Comparison of ENCODE assay signal across 12 cellular contexts in the genomic region with DNA sequence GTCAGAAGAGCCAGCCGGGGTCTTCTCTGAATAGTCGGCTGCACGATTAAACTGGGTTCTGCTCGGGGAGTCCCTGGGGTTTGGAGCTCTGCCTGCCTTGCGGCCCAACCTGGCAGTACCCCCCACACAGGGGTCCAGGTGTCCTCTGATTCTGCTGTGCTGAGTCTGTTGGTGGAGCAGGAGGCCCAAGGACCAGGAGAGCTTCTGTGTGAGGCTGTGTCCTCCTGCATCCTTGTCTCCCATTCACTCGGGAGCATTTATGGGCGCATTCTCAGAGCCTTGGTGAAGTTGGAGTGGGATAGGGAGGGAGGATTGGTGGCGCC. TPM values are rescaled to one million over a fixed set of nuclear protein-coding genes. Genes with fewer than 3 reads are reported as not detected.
DNase-seq lines count a peak whose midpoint lies in the region; ATAC-seq and TF ChIP-seq lines count a peak whose summit lies in the region.
"Had no signal": no experiment of that assay in that cellular context is flagged by ENCODE, and none has a peak within 500 bp of the region (broad histone marks: within the 10 kb centered on the region; RNA-seq: fewer than 3 reads in every experiment).

No MANE protein-coding gene starts in this region.

- peak overlapping the region; percentile 69 for H3K27ac Mint-ChIP-seq in activated naive CD4-positive, alpha-beta T cell treated with anti-CD3 and anti-CD28 coated beads for 36 hours
- peak overlapping the region; percentile 81 for H3K27ac Mint-ChIP-seq in activated T-helper 1 cell treated with anti-CD3 and anti-CD28 coated beads, Interleukin-12 subunit alpha, Interleukin-12 subunit beta, Interleukin-2, Interleukin-4 antibody, amounts not matched to agents 30 ng/mL and 10 ng/mL and 1 ng/mL, durations not matched to agents 14 hours and 24 hours and 36 hours
- H3K27ac Mint-ChIP-seq in stimulated activated naive CD8-positive, alpha-beta T cell treated with anti-CD3 and anti-CD28 coated beads, Interleukin-15, Interleukin-2, amounts not matched to agents 100 ng/mL and 50 ng/mL, for 24 hours = no peak overlapping the region
- H3K27ac Mint-ChIP-seq in Caco-2 (ENCODE audit: unreplicated experiment) = no peak overlapping the region
- H3K27ac Mint-ChIP-seq: nephron had no signal

- intact Hi-C loops in activated naive CD4-positive, alpha-beta T cell treated with anti-CD3 and anti-CD28 coated beads for 36 hours (cut with micrococcal nuclease) = loop anchor here (1.0 to 2.0 kb wide), 3 partner anchors 11 to 93 kb away; a partner anchor contains a TSS
- intact Hi-C loops in activated T-helper 1 cell treated with anti-CD3 and anti-CD28 coated beads, Interleukin-12 subunit alpha, Interleukin-12 subunit beta, Interleukin-2, Interleukin-4 antibody, amounts not matched to agents 30 ng/mL and 10 ng/mL and 1 ng/mL, durations not matched to agents 14 hours and 24 hours and 36 hours (cut with micrococcal nuclease) = loop anchor here (1.0 kb wide), 2 partner anchors 11 to 21 kb away; no protein-coding TSS in a partner anchor
- intact Hi-C loops in Caco-2 (cut with micrococcal nuclease; ENCODE audit: unreplicated experiment) (no loop called here), Right ventricle myocardium inferior (cut with DNase I) (no loop called here)

- peaks cover 4% of the 10 kb centered on the region for H3K4me1 ChIP-seq in Caco-2

- no peaks in the 10 kb centered on the region for H3K36me3 ChIP-seq in Caco-2 (ENCODE audit: control insufficient read depth, insufficient read depth, low read length)
- H3K36me3 ChIP-seq: cardiac muscle cell had no signal

- no peak for DNase-seq in activated naive CD4-positive, alpha-beta T cell treated with anti-CD3 and anti-CD28 coated beads for 36 hours
- no peak for DNase-seq in activated naive CD4-positive, alpha-beta T cell (lab: John Stamatoyannopoulos, UW)
- DNase-seq in activated T-helper 1 cell treated with anti-CD3 and anti-CD28 coated beads, Interleukin-12 subunit alpha, Interleukin-12 subunit beta, Interleukin-2, Interleukin-4 antibody, amounts not matched to agents 30 ng/mL and 10 ng/mL and 1 ng/mL, durations not matched to agents 14 hours and 24 hours and 36 hours (ENCODE audit: low spot score) = no peak
- DNase-seq in Caco-2 (no peak), Right ventricle myocardium inferior (ENCODE audit: missing footprints) (no peak), EL (no peak)
- DNase-seq: activated CD8-positive, alpha-beta memory T cell treated with anti-CD3 and anti-CD28 coated beads, Interleukin-2, amount 50 U/mL, for 48 hours; NCI-H526 treated with DMSO at 0.1 percent for 48 hours had no signal

- CTCF ChIA-PET in activated naive CD4-positive, alpha-beta T cell treated with anti-CD3 and anti-CD28 coated beads for 36 hours (lab: Charles Lee) = interaction anchor here (1.0 to 2.6 kb wide), 6 partner anchors 11 to 93 kb away, joined by 3 to 28 read pairs (median 4); no protein-coding TSS in a partner anchor
- CTCF ChIA-PET in Caco-2 (lab: Charles Lee) = no interaction called here

- POLR2A ChIA-PET in Caco-2 (lab: Charles Lee) = no interaction called here

- peaks cover 1% of the 10 kb centered on the region for H3K36me3 Mint-ChIP-seq in activated naive CD4-positive, alpha-beta T cell treated with anti-CD3 and anti-CD28 coated beads for 36 hours (ENCODE audit: low read depth)
- H3K36me3 Mint-ChIP-seq in activated T-helper 1 cell treated with anti-CD3 and anti-CD28 coated beads, Interleukin-12 subunit alpha, Interleukin-12 subunit beta, Interleukin-2, Interleukin-4 antibody, amounts not matched to agents 30 ng/mL and 10 ng/mL and 1 ng/mL, durations not matched to agents 14 hours and 24 hours and 36 hours (ENCODE audit: low read depth) = no peaks in the 10 kb centered on the region
- H3K36me3 Mint-ChIP-seq in stimulated activated naive CD8-positive, alpha-beta T cell treated with anti-CD3 and anti-CD28 coated beads, Interleukin-15, Interleukin-2, amounts not matched to agents 100 ng/mL and 50 ng/mL, for 24 hours (ENCODE audit: low read depth) = no peaks in the 10 kb centered on the region
- H3K36me3 Mint-ChIP-seq in Caco-2 (ENCODE audit: insufficient read depth, unreplicated experiment) = no peaks in the 10 kb centered on the region

- H3K4me3 ChIP-seq in Caco-2 (ENCODE audit: low read depth, low read length) = no peak overlapping the region
- H3K4me3 ChIP-seq: cardiac muscle cell had no signal

- no peaks in the 10 kb centered on the region for H3K9me3 ChIP-seq in Caco-2

- no peaks in the 10 kb centered on the region for H3K27me3 Mint-ChIP-seq in activated naive CD4-positive, alpha-beta T cell treated with anti-CD3 and anti-CD28 coated beads for 36 hours (ENCODE audit: low read depth)
- H3K27me3 Mint-ChIP-seq in activated T-helper 1 cell treated with anti-CD3 and anti-CD28 coated beads, Interleukin-12 subunit alpha, Interleukin-12 subunit beta, Interleukin-2, Interleukin-4 antibody, amounts not matched to agents 30 ng/mL and 10 ng/mL and 1 ng/mL, durations not matched to agents 14 hours and 24 hours and 36 hours (ENCODE audit: insufficient read depth) = no peaks in the 10 kb centered on the region
- no peaks in the 10 kb centered on the region for H3K27me3 Mint-ChIP-seq in stimulated activated naive CD8-positive, alpha-beta T cell treated with anti-CD3 and anti-CD28 coated beads, Interleukin-15, Interleukin-2, amounts not matched to agents 100 ng/mL and 50 ng/mL, for 24 hours
- no peaks in the 10 kb centered on the region for H3K27me3 Mint-ChIP-seq in Caco-2 (ENCODE audit: insufficient read depth, unreplicated experiment)

- H3K4me3 Mint-ChIP-seq in activated naive CD4-positive, alpha-beta T cell treated with anti-CD3 and anti-CD28 coated beads for 36 hours = peak overlapping the region; percentile 72
- H3K4me3 Mint-ChIP-seq in activated T-helper 1 cell treated with anti-CD3 and anti-CD28 coated beads, Interleukin-12 subunit alpha, Interleukin-12 subunit beta, Interleukin-2, Interleukin-4 antibody, amounts not matched to agents 30 ng/mL and 10 ng/mL and 1 ng/mL, durations not matched to agents 14 hours and 24 hours and 36 hours = no peak overlapping the region
- peak overlapping the region; percentile 67 for H3K4me3 Mint-ChIP-seq in stimulated activated naive CD8-positive, alpha-beta T cell treated with anti-CD3 and anti-CD28 coated beads, Interleukin-15, Interleukin-2, amounts not matched to agents 100 ng/mL and 50 ng/mL, for 24 hours
- no peak overlapping the region for H3K4me3 Mint-ChIP-seq in Caco-2 (ENCODE audit: unreplicated experiment)
- H3K4me3 Mint-ChIP-seq: nephron had no signal

- H3K4me1 Mint-ChIP-seq in activated naive CD4-positive, alpha-beta T cell treated with anti-CD3 and anti-CD28 coated beads for 36 hours (ENCODE audit: low read depth) = peaks cover 40% of the 10 kb centered on the region
- peaks cover 7% of the 10 kb centered on the region for H3K4me1 Mint-ChIP-seq in activated T-helper 1 cell treated with anti-CD3 and anti-CD28 coated beads, Interleukin-12 subunit alpha, Interleukin-12 subunit beta, Interleukin-2, Interleukin-4 antibody, amounts not matched to agents 30 ng/mL and 10 ng/mL and 1 ng/mL, durations not matched to agents 14 hours and 24 hours and 36 hours (ENCODE audit: low read depth)
- H3K4me1 Mint-ChIP-seq in stimulated activated naive CD8-positive, alpha-beta T cell treated with anti-CD3 and anti-CD28 coated beads, Interleukin-15, Interleukin-2, amounts not matched to agents 100 ng/mL and 50 ng/mL, for 24 hours (ENCODE audit: low read depth) = peaks cover 32% of the 10 kb centered on the region
- peaks cover 6% of the 10 kb centered on the region for H3K4me1 Mint-ChIP-seq in Caco-2 (ENCODE audit: low read depth, unreplicated experiment)

- BruUV-seq in Caco-2 (replicated peaks; lab: Mats Ljungman, UMichigan) = no TSS peak

- TF ChIP-seq CTCF in Caco-2 (IDR thresholded peaks at IDR 0.05; ENCODE audit: insufficient read depth in 1 of 2, low read depth in 1 of 2, low read length in 1 of 2, severe bottlenecking in 1 of 2, unreplicated experiment in 1 of 2) = no peak

- H3K27me3 ChIP-seq in Caco-2 (replicated peaks; ENCODE audit: control insufficient read depth, insufficient read depth, low read length) = no peaks in the 10 kb centered on the region
- H3K27me3 ChIP-seq: cardiac muscle cell had no signal

- ATAC-seq in HG03103 (IDR thresholded peaks at IDR 0.05; ENCODE audit: low read depth, unreplicated experiment) (peak; percentile 14), Right ventricle myocardium inferior (no peak)

- no peaks in the 10 kb centered on the region for H3K9me3 Mint-ChIP-seq in activated naive CD4-positive, alpha-beta T cell treated with anti-CD3 and anti-CD28 coated beads for 36 hours
- no peaks in the 10 kb centered on the region for H3K9me3 Mint-ChIP-seq in activated T-helper 1 cell treated with anti-CD3 and anti-CD28 coated beads, Interleukin-12 subunit alpha, Interleukin-12 subunit beta, Interleukin-2, Interleukin-4 antibody, amounts not matched to agents 30 ng/mL and 10 ng/mL and 1 ng/mL, durations not matched to agents 14 hours and 24 hours and 36 hours
- H3K9me3 Mint-ChIP-seq in stimulated activated naive CD8-positive, alpha-beta T cell treated with anti-CD3 and anti-CD28 coated beads, Interleukin-15, Interleukin-2, amounts not matched to agents 100 ng/mL and 50 ng/mL, for 24 hours = no peaks in the 10 kb centered on the region
- H3K9me3 Mint-ChIP-seq in Caco-2 (ENCODE audit: unreplicated experiment) = no peaks in the 10 kb centered on the region
- H3K9me3 Mint-ChIP-seq: nephron had no signal

RNA-seq across cellular contexts. Expression of a gene that starts 14.2 kb away (rescaled TPM):
- total RNA-seq in activated naive CD4-positive, alpha-beta T cell treated with anti-CD3 and anti-CD28 coated beads for 36 hours = 10 to 100 TPM; 17.3 to 19.5 TPM
- total RNA-seq in activated T-helper 1 cell treated with anti-CD3 and anti-CD28 coated beads, Interleukin-12 subunit alpha, Interleukin-12 subunit beta, Interleukin-2, Interleukin-4 antibody, amounts not matched to agents 30 ng/mL and 10 ng/mL and 1 ng/mL, durations not matched to agents 14 hours and 24 hours and 36 hours = 11.1 and 13.4 TPM in 2 replicates
- total RNA-seq in Caco-2 (2022) = 43.9 and 44.5 TPM in 2 replicates
- total RNA-seq in Right ventricle myocardium inferior = 108 TPM

Comparison
In these comparisons a context has a peak if more than half of its experiments do, and no peak if none do; other contexts are left out.
1. H3K27ac Mint-ChIP-seq: peak in activated naive CD4-positive, alpha-beta T cell treated with anti-CD3 and anti-CD28 coated beads for 36 hours (single experiment) and activated T-helper 1 cell treated with anti-CD3 and anti-CD28 coated beads, Interleukin-12 subunit alpha, Interleukin-12 subunit beta, Interleukin-2, Interleukin-4 antibody, amounts not matched to agents 30 ng/mL and 10 ng/mL and 1 ng/mL, durations not matched to agents 14 hours and 24 hours and 36 hours (single experiment); none in stimulated activated naive CD8-positive, alpha-beta T cell treated with anti-CD3 and anti-CD28 coated beads, Interleukin-15, Interleukin-2, amounts not matched to agents 100 ng/mL and 50 ng/mL, for 24 hours (single experiment) and Caco-2 (single experiment).
2. H3K4me3 Mint-ChIP-seq: peak in activated naive CD4-positive, alpha-beta T cell treated with anti-CD3 and anti-CD28 coated beads for 36 hours (single experiment) and stimulated activated naive CD8-positive, alpha-beta T cell treated with anti-CD3 and anti-CD28 coated beads, Interleukin-15, Interleukin-2, amounts not matched to agents 100 ng/mL and 50 ng/mL, for 24 hours (single experiment); none in activated T-helper 1 cell treated with anti-CD3 and anti-CD28 coated beads, Interleukin-12 subunit alpha, Interleukin-12 subunit beta, Interleukin-2, Interleukin-4 antibody, amounts not matched to agents 30 ng/mL and 10 ng/mL and 1 ng/mL, durations not matched to agents 14 hours and 24 hours and 36 hours (single experiment) and Caco-2 (single experiment).
3. intact Hi-C loops: an anchor here in activated naive CD4-positive, alpha-beta T cell treated with anti-CD3 and anti-CD28 coated beads for 36 hours (1.0 to 2.0 kb wide) and activated T-helper 1 cell treated with anti-CD3 and anti-CD28 coated beads, Interleukin-12 subunit alpha, Interleukin-12 subunit beta, Interleukin-2, Interleukin-4 antibody, amounts not matched to agents 30 ng/mL and 10 ng/mL and 1 ng/mL, durations not matched to agents 14 hours and 24 hours and 36 hours (1.0 kb wide); none called in Caco-2 and Right ventricle myocardium inferior.